In genomic region chr10:98028168-98028770, GRCh38 we compare ENCODE assay signal across 9 cellular contexts. TPM values are rescaled to one million over a fixed set of nuclear protein-coding genes. Genes with fewer than 3 reads are reported as not detected.
DNase-seq lines count a peak whose midpoint lies in the region; ATAC-seq, FAIRE-seq and TF ChIP-seq lines count a peak whose summit lies in the region.
"Had no signal": no experiment of that assay in that cellular context is flagged by ENCODE, and none has a peak within 500 bp of the region (broad histone marks: within the 10 kb centered on the region; RNA-seq: fewer than 3 reads in every experiment).

No MANE protein-coding gene starts in this region.

- peaks cover 10% of the 10 kb centered on the region for H3K4me1 Mint-ChIP-seq in activated T-cell treated with anti-CD3 and anti-CD28 coated beads, Interleukin-2, amount 50 U/mL, for 72 hours (ENCODE audit: low read depth)

- no peak for TF ChIP-seq EP300 in upper lobe of left lung (IDR thresholded peaks at IDR 0.05)

- H3K4me1 ChIP-seq in NT2/D1 (ENCODE audit: insufficient read depth, insufficient read length): peaks cover 3% of the 10 kb centered on the region
- H3K4me1 ChIP-seq in pancreas: peaks cover 0 to 9% (median 9%) of the 10 kb centered on the region in 3 donors
- H3K4me1 ChIP-seq in upper lobe of left lung: peaks cover 16 to 34% (median 25%) of the 10 kb centered on the region in 4 donors

- H3K27me3 Mint-ChIP-seq in activated T-cell treated with anti-CD3 and anti-CD28 coated beads, Interleukin-2, amount 50 U/mL, for 72 hours (ENCODE audit: low read depth): peaks cover 67% of the 10 kb centered on the region

- H3K4me3 ChIP-seq in NT2/D1 (ENCODE audit: insufficient read length, low read depth) (no peak overlapping the region), foreskin fibroblast (ENCODE audit: low read depth in 1 of 2, low read length in 2 of 2) (no peak overlapping the region), pancreas (no peak overlapping the region), upper lobe of left lung (no peak overlapping the region)

- no peak overlapping the region for H3K4me3 Mint-ChIP-seq in activated T-cell treated with anti-CD3 and anti-CD28 coated beads, Interleukin-2, amount 50 U/mL, for 72 hours

- FAIRE-seq in pancreas (lab: Jason Lieb, UNC): no peak
- FAIRE-seq: TTC549 had no signal

- H3K27ac Mint-ChIP-seq in activated T-cell treated with anti-CD3 and anti-CD28 coated beads, Interleukin-2, amount 50 U/mL, for 72 hours: no peak overlapping the region

- H3K27me3 ChIP-seq in NT2/D1 (ENCODE audit: insufficient read depth, insufficient read length) (peaks cover 45% of the 10 kb centered on the region), pancreas (peaks cover 0 to 25% (median 5%) of the 10 kb centered on the region in 4 donors), upper lobe of left lung (peaks cover 0 to 25% (median 9%) of the 10 kb centered on the region in 4 donors)

- no peak for TF ChIP-seq POLR2A in upper lobe of left lung (IDR thresholded peaks at IDR 0.05)

- H3K27ac ChIP-seq in pancreas (no peak overlapping the region), upper lobe of left lung (no peak overlapping the region)

- no peaks in the 10 kb centered on the region for H3K36me3 ChIP-seq in NT2/D1 (ENCODE audit: insufficient read depth, insufficient read length, low read length)
- H3K36me3 ChIP-seq in pancreas: no peaks in the 10 kb centered on the region
- no peaks in the 10 kb centered on the region for H3K36me3 ChIP-seq in upper lobe of left lung

- H3K9me3 ChIP-seq in NT2/D1 (ENCODE audit: insufficient read depth, low read length) (no peaks in the 10 kb centered on the region), pancreas (no peaks in the 10 kb centered on the region), upper lobe of left lung (no peaks in the 10 kb centered on the region)

- H3K36me3 Mint-ChIP-seq in activated T-cell treated with anti-CD3 and anti-CD28 coated beads, Interleukin-2, amount 50 U/mL, for 72 hours (ENCODE audit: insufficient read depth in 2 of 2): no peaks in the 10 kb centered on the region

- no peak overlapping the region for H3K9ac ChIP-seq in NT2/D1 (ENCODE audit: insufficient read length, low read depth)

- H3K9me3 Mint-ChIP-seq in activated T-cell treated with anti-CD3 and anti-CD28 coated beads, Interleukin-2, amount 50 U/mL, for 72 hours: no peaks in the 10 kb centered on the region

- intact Hi-C loops in pancreas (cut with DNase I): no loop called here

- peak; percentile 48 for TF ChIP-seq CTCF in foreskin fibroblast (IDR thresholded peaks at IDR 0.05; ENCODE audit: low read depth, low read length)
- peak; percentile 79 to 87 (median 87) for TF ChIP-seq CTCF in pancreas (IDR thresholded peaks at IDR 0.05)
- TF ChIP-seq CTCF in upper lobe of left lung (IDR thresholded peaks at IDR 0.05): peak; percentile 53 to 79 (median 74)

- 16 to 18% methylated on average over 11 of the region's 11 CpGs for WGBS in pancreas, 2 donors
- 23 to 24% methylated on average over 7 to 11 of the region's 11 CpGs for WGBS in upper lobe of left lung, 2 donors

- peak; percentile 57 for ATAC-seq in HG03175 (IDR thresholded peaks at IDR 0.05; ENCODE audit: unreplicated experiment)
- peak; percentile 78 to 82 for ATAC-seq in activated T-cell treated with anti-CD3 and anti-CD28 coated beads, Interleukin-2, amount 50 U/mL, for 72 hours (replicated peaks in 1 of 2)
- ATAC-seq in pancreas: peak; percentile 57 to 83 (median 78)
- ATAC-seq in upper lobe of left lung (ENCODE audit: low FRiP score in 2 of 2): peak; percentile 24 to 69
- ATAC-seq in GM18511 (IDR thresholded peaks at IDR 0.05; ENCODE audit: unreplicated experiment): no peak

- peak; percentile 94 for DNase-seq in DMS53 (lab: John Stamatoyannopoulos, UW)
- DNase-seq in NT2/D1 (ENCODE audit: low read depth, low spot score): peak; percentile 75
- DNase-seq in activated T-cell treated with anti-CD3 and anti-CD28 coated beads, Interleukin-2, amount 50 U/mL, for 72 hours: peak; percentile 70 to 74
- DNase-seq in foreskin fibroblast: peak in 1 of 2 donors; percentile 55
- peak; percentile 43 to 77 (median 74) for DNase-seq in pancreas
- DNase-seq in upper lobe of left lung: peak in 1 of 2 donors; percentile 85

RNA-seq across cellular contexts. Expression of gene CRTAC1, which starts 2.2 kb away (rescaled TPM):
- not detected for total RNA-seq in activated T-cell treated with anti-CD3 and anti-CD28 coated beads, Interleukin-2, amount 50 U/mL, for 72 hours
- 1 to 10 TPM in 1 of 6 donors, under 1 TPM in 5; 0.24 to 1.3 (median 0.55) TPM for total RNA-seq in pancreas
- 1 to 10 TPM; 1.1 to 1.2 TPM for polyA plus RNA-seq in pancreas
- total RNA-seq in upper lobe of left lung: 100 to 1,000 TPM in 2 of 6 donors, 10 to 100 TPM in 4; 40.6 to 123 (median 77.3) TPM

Comparison
In these comparisons a context has a peak if more than half of its experiments do, and no peak if none do; other contexts are left out.
1. RNA of gene CRTAC1, which starts 2.2 kb away (total RNA-seq): 40.6 to 123 TPM in upper lobe of left lung; 0.24 to 1.3 TPM in pancreas and not detected in activated T-cell treated with anti-CD3 and anti-CD28 coated beads, Interleukin-2, amount 50 U/mL, for 72 hours; every median in the first group is over 10 times any median in the second.
2. Peak in every context shown above with its lines, with median percentiles within 50 percentile points of each other: CTCF ChIP-seq.